Comparison of ENCODE assay signal across 22 cellular contexts in genomic region chr20:58454460-58454859, GRCh38.
"Had no signal": no experiment of that assay in that cellular context is flagged by ENCODE, and none has a peak within 500 bp of the region (broad histone marks: within the 10 kb centered on the region; RNA-seq: fewer than 3 reads in every experiment).

No MANE protein-coding gene starts in this region.

- H3K4me3 Mint-ChIP-seq: dendritic cell treated with granulocyte-macrophage colony-stimulating factor and Interleukin-4, amounts not matched to agents 40 ng/mL and 50 ng/mL, for 4 days; effector memory CD8-positive, alpha-beta T cell; mesothelial cell of epicardium had no signal

- FAIRE-seq: endothelial cell of umbilical vein, islet of Langerhans, keratinocyte had no signal

- H3K27ac Mint-ChIP-seq: dendritic cell treated with granulocyte-macrophage colony-stimulating factor and Interleukin-4, amounts not matched to agents 40 ng/mL and 50 ng/mL, for 4 days; effector memory CD8-positive, alpha-beta T cell; mesothelial cell of epicardium had no signal

- H3K27me3 Mint-ChIP-seq: dendritic cell treated with granulocyte-macrophage colony-stimulating factor and Interleukin-4, amounts not matched to agents 40 ng/mL and 50 ng/mL, for 4 days; effector memory CD8-positive, alpha-beta T cell had no signal

- H3K27ac ChIP-seq: colonic mucosa, esophagus squamous epithelium, gastrocnemius medialis, heart right ventricle, left lung, lower lobe of right lung had no signal

- H3K4me1 ChIP-seq: colonic mucosa, gastrocnemius medialis, left lung, lower lobe of right lung had no signal

- H3K27me3 ChIP-seq: colonic mucosa, esophagus squamous epithelium, gastrocnemius medialis, heart right ventricle, left lung had no signal

- H3K9me3 ChIP-seq: colonic mucosa, esophagus squamous epithelium, gastrocnemius medialis, lower lobe of right lung had no signal

- ATAC-seq: effector memory CD8-positive, alpha-beta T cell; gastrocnemius medialis; heart right ventricle; left cardiac atrium; left lung; left ventricle myocardium superior; lower lobe of right lung had no signal

- H3K36me3 ChIP-seq: colonic mucosa had no signal

- H3K4me3 ChIP-seq: colonic mucosa, esophagus squamous epithelium, gastrocnemius medialis, heart right ventricle, left lung, lower lobe of right lung had no signal

- H3K9me3 Mint-ChIP-seq: dendritic cell treated with granulocyte-macrophage colony-stimulating factor and Interleukin-4, amounts not matched to agents 40 ng/mL and 50 ng/mL, for 4 days; effector memory CD8-positive, alpha-beta T cell had no signal

- DNase-seq: colonic mucosa; cortex of kidney; effector CD8-positive, alpha-beta T cell; effector memory CD8-positive, alpha-beta T cell; esophagus squamous epithelium; foreskin fibroblast; foreskin melanocyte; gastrocnemius medialis; glutamatergic neuron; head of caudate nucleus; heart right ventricle; hippocampal formation; left cardiac atrium; left lung; left ventricle myocardium superior; lower lobe of right lung; mesenchymal stem cell had no signal
